In genomic region chr20:41317536-41318270, GRCh38 we compare ENCODE assay signal across 8 cellular contexts. TPM values are rescaled to one million over a fixed set of nuclear protein-coding genes. Genes with fewer than 3 reads are reported as not detected.
A peak's percentile ranks its signal among the peaks of the same experiment; 100 is the strongest.
DNase-seq lines count a peak whose midpoint lies in the region; ATAC-seq and TF ChIP-seq lines count a peak whose summit lies in the region.

ZHX3 (minus strand) TSS chr20:41317731; CDS start chr20:41204916, 112,815 bp downstream.

- intact Hi-C loops in mucosa of descending colon (cut with DNase I, micrococcal nuclease), result no loop called here

- H3K4me3 ChIP-seq in mucosa of descending colon, result peak within 1 kb of the TSS; percentile 60

- ATAC-seq in GM21619 (IDR thresholded peaks at IDR 0.05; ENCODE audit: unreplicated experiment), result peak; percentile 97
- ATAC-seq in mucosa of descending colon, result peak; percentile 94

- no peaks in the 10 kb centered on the region for H3K36me3 ChIP-seq in mucosa of descending colon (ENCODE audit: low read depth)

- no peak for TF ChIP-seq EP300 in Ishikawa (IDR thresholded peaks at IDR 0.05; ENCODE audit: borderline replicate concordance)

- no peak for TF ChIP-seq RAD21 in Ishikawa (IDR thresholded peaks at IDR 0.05; ENCODE audit: low read depth)

- H3K27ac ChIP-seq in epithelial cell of prostate, result peak within 1 kb of the TSS; percentile 88

- peaks cover 26% of the 10 kb centered on the region for H3K4me1 ChIP-seq in mucosa of descending colon (ENCODE audit: low read depth)

- DNase-seq in DMS114 treated with DMSO at 0.1 percent for 48 hours (lab: John Stamatoyannopoulos, UW; ENCODE audit: unreplicated experiment) (peak; percentile 79), OCI-M2 (lab: John Stamatoyannopoulos, UW; ENCODE audit: unreplicated experiment) (peak; percentile 87), activated T-cell treated with anti-CD3 and anti-CD28 coated beads for 48 hours (ENCODE audit: low read depth) (peak; percentile 98), epithelial cell of prostate (ENCODE audit: low read depth, low spot score) (peak; percentile 67), mucosa of descending colon (peak; percentile 96 to 99 (median 98))
- DNase-seq in stimulated activated CD8-positive, alpha-beta memory T cell treated with anti-CD3 and anti-CD28 coated beads, Interleukin-4, amount 100 ng/mL, for 24 hours (ENCODE audit: low read depth), result peak; percentile 96

- no peaks in the 10 kb centered on the region for H3K9me3 ChIP-seq in mucosa of descending colon

- TF ChIP-seq CTCF in mucosa of descending colon (IDR thresholded peaks at IDR 0.05), result no peak

TF ChIP-seq in Ishikawa, 13 proteins besides CTCF, POLR2A, EP300 and RAD21:
- 0 out of 2 replicates have a peak, but pooled peaks have one; percentile 50 for TF ChIP-seq TAF1 (IDR thresholded peaks at IDR 0.05; ENCODE audit: low read depth)
- TF ChIP-seq TCF12 (IDR thresholded peaks at IDR 0.05; ENCODE audit: low read depth), result no peak

RNA-seq across cellular contexts. Expression of gene ZHX3, which starts in this region (rescaled TPM):
- total RNA-seq in mucosa of descending colon, result 10 to 100 TPM; 24.5 to 84.5 (median 32.8) TPM

Comparison
In these comparisons a context has a peak if more than half of its experiments do, and no peak if none do; other contexts are left out.
1. Peak in every context shown above with its lines: DNase-seq, ATAC-seq, H3K4me3 ChIP-seq and H3K27ac ChIP-seq.